Comparison of ENCODE assay signal across 8 cellular contexts in the genomic region with DNA sequence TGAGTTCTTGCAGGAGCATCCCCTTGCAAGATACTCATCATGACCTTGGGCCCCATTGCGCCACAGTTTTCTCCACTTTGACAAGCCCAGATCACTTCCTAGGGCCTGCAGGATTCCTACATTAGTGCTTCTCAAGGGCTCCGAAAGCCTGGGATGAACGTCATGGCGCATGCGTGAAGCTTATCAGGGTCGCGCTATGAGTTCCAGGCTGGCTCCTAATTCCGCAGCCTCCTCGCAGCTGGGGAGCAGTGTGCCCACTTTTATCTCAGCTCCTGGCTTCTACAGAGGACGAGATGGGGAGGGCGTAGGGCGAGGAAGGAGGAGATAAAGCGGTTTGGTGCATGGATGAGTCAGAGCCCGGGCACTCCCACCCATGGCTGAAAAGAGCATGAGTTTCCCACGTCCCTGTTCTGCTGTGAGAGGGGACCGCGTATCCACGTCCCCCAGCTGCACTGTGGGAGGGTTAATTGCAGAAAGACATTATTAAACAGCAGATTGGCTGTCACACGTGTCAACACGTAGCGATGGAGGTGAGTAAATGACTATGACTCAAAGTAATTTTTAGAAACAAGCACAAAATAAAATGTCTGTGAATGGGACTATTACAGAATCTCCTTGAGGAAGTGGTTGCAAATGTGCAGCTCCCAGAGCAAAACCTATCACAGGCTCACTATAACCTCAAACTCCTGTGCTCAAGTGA.
DNase-seq lines count a peak whose midpoint lies in the region; ATAC-seq and TF ChIP-seq lines count a peak whose summit lies in the region.

No MANE protein-coding gene starts in this region.

- POLR2A ChIA-PET in PC-9 (lab: Charles Lee; ENCODE audit: unreplicated experiment), result interaction anchor here (0.7 kb wide), 1 partner anchor 75 kb away, joined by 3 read pairs; no protein-coding TSS in a partner anchor

- peak overlapping the region; percentile 47 for H3K4me3 ChIP-seq in PC-9

- H3K27ac Mint-ChIP-seq in progenitor cell of endocrine pancreas, result peak overlapping the region; percentile 97

- peak; percentile 79 for ATAC-seq in esophagus mucosa
- no peak for ATAC-seq in HG02588 (IDR thresholded peaks at IDR 0.05; ENCODE audit: unreplicated experiment)

- H3K9me3 Mint-ChIP-seq in progenitor cell of endocrine pancreas (ENCODE audit: low read depth), result peaks cover 6% of the 10 kb centered on the region

- peaks cover 4% of the 10 kb centered on the region for H3K36me3 Mint-ChIP-seq in progenitor cell of endocrine pancreas (ENCODE audit: insufficient read depth)

- no peak overlapping the region for H3K27ac ChIP-seq in PC-9

- H3K27me3 ChIP-seq in PC-9 (ENCODE audit: insufficient read depth, low read depth), result no peaks in the 10 kb centered on the region

- BruUV-seq in PC-9 (replicated peaks; lab: Mats Ljungman, UMichigan), result no TSS peak

- H3K4me3 Mint-ChIP-seq in progenitor cell of endocrine pancreas (ENCODE audit: low read depth), result no peak overlapping the region

- no peaks in the 10 kb centered on the region for H3K36me3 ChIP-seq in PC-9 (ENCODE audit: low read depth)

- peaks cover 45% of the 10 kb centered on the region for H3K4me1 Mint-ChIP-seq in progenitor cell of endocrine pancreas (ENCODE audit: low read depth)

- intact Hi-C loops in PC-9 (cut with micrococcal nuclease; ENCODE audit: unreplicated experiment), result loop anchor here (5.0 kb wide), 1 partner anchor 74 kb away; a partner anchor contains a TSS

- TF ChIP-seq CTCF in PC-9 (conservative IDR thresholded peaks at IDR 0.05), result no peak
- no peak for TF ChIP-seq CTCF in progenitor cell of endocrine pancreas (IDR thresholded peaks at IDR 0.05; ENCODE audit: unreplicated experiment)

- H3K9me3 ChIP-seq in PC-9 (ENCODE audit: insufficient read depth, low read depth), result no peaks in the 10 kb centered on the region

- no peaks in the 10 kb centered on the region for H4K20me1 ChIP-seq in PC-9 (ENCODE audit: insufficient read depth)

- H3K27me3 Mint-ChIP-seq in progenitor cell of endocrine pancreas, result no peaks in the 10 kb centered on the region

- DNase-seq in EH (ENCODE audit: low read depth) (peak; percentile 72), PC-9 (peak; percentile 39 to 48), progenitor cell of endocrine pancreas (ENCODE audit: low spot score, unreplicated experiment) (no peak), foreskin melanocyte (no peak), epidermal melanocyte (ENCODE audit: insufficient read length, low spot score) (no peak)
- DNase-seq in NK-92 treated with Interleukin-12 subunit alpha and Interleukin-12 subunit beta, amount 100 ng/mL, for 24 hours (lab: John Stamatoyannopoulos, UW), result no peak

- peak overlapping the region; percentile 67 for H2AFZ ChIP-seq in PC-9

- peaks cover 12% of the 10 kb centered on the region; the same call in 1 of the 2 replicates for H3K4me1 ChIP-seq in PC-9 (replicated peaks; ENCODE audit: insufficient read depth)

- no peaks in the 10 kb centered on the region for H3F3A ChIP-seq in PC-9 (ENCODE audit: insufficient read depth, low read depth)

- H3K4me2 ChIP-seq in PC-9, result peak overlapping the region; percentile 81

- CTCF ChIA-PET in PC-9 (lab: Charles Lee), result interaction anchor here (0.6 kb wide), 1 partner anchor 50 kb away, joined by 5 read pairs; no protein-coding TSS in a partner anchor

- H3K79me2 ChIP-seq in PC-9 (ENCODE audit: low read depth), result no peaks in the 10 kb centered on the region

- no peaks in the 10 kb centered on the region for H3K9me2 ChIP-seq in PC-9 (ENCODE audit: insufficient read depth)

Comparison
In these comparisons a context has a peak if more than half of its experiments do, and no peak if none do; other contexts are left out.
1. DNase-seq: peak in EH (single experiment) and PC-9 (2 of 2); none in progenitor cell of endocrine pancreas (single experiment), foreskin melanocyte (single experiment), epidermal melanocyte (single experiment) and NK-92 treated with Interleukin-12 subunit alpha and Interleukin-12 subunit beta, amount 100 ng/mL, for 24 hours (single experiment).